Comparison of ENCODE assay signal across 8 cellular contexts in the genomic region with DNA sequence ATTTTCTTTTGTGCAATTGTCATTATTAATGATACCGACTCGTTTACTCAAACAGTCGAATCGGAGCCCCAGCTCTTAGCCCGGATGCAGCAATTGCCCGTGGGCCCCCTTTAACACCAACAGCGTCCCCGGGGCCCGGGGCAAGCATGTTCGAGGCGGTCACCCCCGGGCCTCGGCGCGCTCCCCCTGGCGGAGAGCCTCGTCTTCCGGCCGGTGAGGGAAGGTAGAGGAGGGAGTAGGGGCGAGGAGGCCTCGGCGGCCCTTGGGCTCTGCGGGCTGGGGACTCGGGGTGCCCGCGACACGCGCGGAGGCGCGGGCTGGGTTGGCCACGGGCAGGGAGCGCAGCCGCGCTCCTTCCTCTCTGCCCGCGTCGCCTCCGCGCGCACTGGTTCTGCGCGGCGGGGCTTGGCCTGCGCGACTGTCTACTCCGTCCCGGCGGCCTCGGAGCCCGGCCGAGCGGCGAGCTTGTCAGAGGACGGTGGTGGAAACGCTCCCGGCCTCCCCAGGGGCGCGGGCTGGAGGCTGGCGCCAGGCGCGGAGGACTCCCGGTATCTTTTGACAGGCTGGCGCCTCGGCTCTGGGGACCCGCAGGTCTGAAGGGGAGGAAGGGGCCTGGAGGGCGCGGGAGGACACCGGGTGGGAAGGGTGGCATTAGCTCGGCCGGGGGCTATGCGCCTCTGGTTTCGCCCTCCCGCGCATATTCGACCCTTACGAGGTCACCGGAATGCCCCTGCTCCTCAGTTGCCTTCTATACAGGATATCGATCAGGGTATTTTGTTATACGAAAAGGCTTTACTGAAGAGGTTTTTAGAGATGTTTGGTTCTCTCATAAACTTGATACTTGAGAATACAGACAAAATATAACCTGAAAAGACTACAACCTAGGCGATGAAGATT. TPM values are rescaled to one million over a fixed set of nuclear protein-coding genes. Genes with fewer than 3 reads are reported as not detected.
DNase-seq lines count a peak whose midpoint lies in the region; ATAC-seq lines count a peak whose summit lies in the region.

No MANE protein-coding gene starts in this region.

- peak overlapping the region; percentile 90 for H3K4me3 Mint-ChIP-seq in activated CD4-positive, alpha-beta memory T cell treated with anti-CD3 and anti-CD28 coated beads for 36 hours

- H3K4me1 Mint-ChIP-seq in activated CD4-positive, alpha-beta memory T cell treated with anti-CD3 and anti-CD28 coated beads for 36 hours (ENCODE audit: low read depth), result peaks cover 22% of the 10 kb centered on the region

- peaks cover 6% of the 10 kb centered on the region for H3K36me3 Mint-ChIP-seq in activated CD4-positive, alpha-beta memory T cell treated with anti-CD3 and anti-CD28 coated beads for 36 hours

- POLR2A ChIA-PET in activated CD4-positive, alpha-beta memory T cell treated with anti-CD3 and anti-CD28 coated beads for 36 hours (lab: Charles Lee), result interaction anchor here (1.0 to 3.6 kb wide), 8 partner anchors 14 to 208 kb away, joined by 3 to 28 read pairs (median 4); a partner anchor contains a TSS

- peak; percentile 79 for ATAC-seq in GM18909 (IDR thresholded peaks at IDR 0.05; ENCODE audit: poor library complexity, unreplicated experiment)
- ATAC-seq in HG03139 (IDR thresholded peaks at IDR 0.05; ENCODE audit: unreplicated experiment), result peak; percentile 75

- intact Hi-C loops in activated CD4-positive, alpha-beta memory T cell treated with anti-CD3 and anti-CD28 coated beads for 36 hours (cut with micrococcal nuclease), result loop anchor here (1.0 kb wide), 1 partner anchor 27 kb away; a partner anchor contains a TSS

- H3K9me3 Mint-ChIP-seq in activated CD4-positive, alpha-beta memory T cell treated with anti-CD3 and anti-CD28 coated beads for 36 hours, result no peaks in the 10 kb centered on the region

- CTCF ChIA-PET in activated CD4-positive, alpha-beta memory T cell treated with anti-CD3 and anti-CD28 coated beads for 36 hours (lab: Charles Lee), result interaction anchor here (0.6 to 4.7 kb wide), 23 partner anchors 10 to 208 kb away, joined by 3 to 22 read pairs (median 3); a partner anchor contains a TSS

- DNase-seq in AG20443 (ENCODE audit: low spot score), result peak; percentile 93
- peak; percentile 5 for DNase-seq in NCI-H510A treated with DMSO at 0.1 percent for 48 hours (lab: John Stamatoyannopoulos, UW)
- peak; percentile 88 for DNase-seq in activated CD4-positive, alpha-beta memory T cell treated with anti-CD3 and anti-CD28 coated beads for 36 hours
- peak; percentile 89 for DNase-seq in ecto neural progenitor cell (ENCODE audit: low spot score)
- DNase-seq in lung microvascular endothelial cell (ENCODE audit: low read depth in 2 of 2), result peak; percentile 84 to 85
- DNase-seq in stimulated activated CD4-positive, alpha-beta T cell treated with anti-CD3 and anti-CD28 coated beads, TNF-alpha, amount 100 ng/mL, for 48 hours (ENCODE audit: low read depth in 3 of 3), result peak; percentile 64 to 76 (median 72)

- H3K27ac Mint-ChIP-seq in activated CD4-positive, alpha-beta memory T cell treated with anti-CD3 and anti-CD28 coated beads for 36 hours, result peak overlapping the region; percentile 38

- H3K27me3 Mint-ChIP-seq in activated CD4-positive, alpha-beta memory T cell treated with anti-CD3 and anti-CD28 coated beads for 36 hours, result peaks cover 5% of the 10 kb centered on the region

RNA-seq across cellular contexts. Expression of a gene that starts 1.5 kb away (rescaled TPM):
- 10 to 100 TPM; 13.3 to 15.7 TPM for total RNA-seq in activated CD4-positive, alpha-beta memory T cell treated with anti-CD3 and anti-CD28 coated beads for 36 hours
- 10.7 and 16.5 TPM in 2 replicates for total RNA-seq in lung microvascular endothelial cell

RNA-seq across cellular contexts. Expression of a gene that starts 1.6 kb away (rescaled TPM):
- total RNA-seq in activated CD4-positive, alpha-beta memory T cell treated with anti-CD3 and anti-CD28 coated beads for 36 hours, result 1 to 10 TPM; 4.4 to 4.9 TPM
- total RNA-seq in lung microvascular endothelial cell, result 13.9 and 16.9 TPM in 2 replicates

RNA-seq across cellular contexts. Expression of a gene that starts 26.8 kb away (rescaled TPM):
- total RNA-seq in activated CD4-positive, alpha-beta memory T cell treated with anti-CD3 and anti-CD28 coated beads for 36 hours, result 10 to 100 TPM; 42.6 to 43.2 TPM
- 19.6 and 30.8 TPM in 2 replicates for total RNA-seq in lung microvascular endothelial cell

RNA-seq across cellular contexts. Expression of a gene that starts 45.4 kb away (rescaled TPM):
- 10 to 100 TPM; 53.6 to 63.5 TPM for total RNA-seq in activated CD4-positive, alpha-beta memory T cell treated with anti-CD3 and anti-CD28 coated beads for 36 hours
- 39.4 and 42.7 TPM in 2 replicates for total RNA-seq in lung microvascular endothelial cell

Comparison
In these comparisons a context has a peak if more than half of its experiments do, and no peak if none do; other contexts are left out.
1. Peak in every context shown above with its lines: DNase-seq and ATAC-seq.
2. DNase-seq: peak in every context shown above with its lines; median percentile 93 in AG20443; 89 in ecto neural progenitor cell; 88 in activated CD4-positive, alpha-beta memory T cell treated with anti-CD3 and anti-CD28 coated beads for 36 hours; 84 in lung microvascular endothelial cell; 72 in stimulated activated CD4-positive, alpha-beta T cell treated with anti-CD3 and anti-CD28 coated beads, TNF-alpha, amount 100 ng/mL, for 48 hours; 5 in NCI-H510A treated with DMSO at 0.1 percent for 48 hours.